14 cellular contexts compared by ENCODE assay signal in genomic region chr1:155835548-155835947, GRCh38.
"Had no signal": no experiment of that assay in that cellular context is flagged by ENCODE, and none has a peak within 500 bp of the region (broad histone marks: within the 10 kb centered on the region; RNA-seq: fewer than 3 reads in every experiment).

No MANE protein-coding gene starts in this region.

- H3K27ac Mint-ChIP-seq: activated T-cell treated with anti-CD3 and anti-CD28 coated beads, Interleukin-2, amount 50 U/mL, for 24 hours had no signal

- H3K36me3 ChIP-seq: colonic mucosa, ovary, sigmoid colon had no signal

- H3K4me1 ChIP-seq: colonic mucosa, foreskin keratinocyte had no signal

- H3K27ac ChIP-seq: colonic mucosa, foreskin keratinocyte, ovary, sigmoid colon had no signal

- DNase-seq: activated CD4-positive, alpha-beta T cell treated with anti-CD3 and anti-CD28 coated beads, Interleukin-2, amount 50 U/mL, for 48 hours; activated CD4-positive, CD25-positive, alpha-beta regulatory T cell treated with anti-CD3 and anti-CD28 coated beads, Interleukin-2, amount 50 U/mL, for 72 hours; activated effector memory CD4-positive, alpha-beta T cell treated with Interleukin-2 at 50 U/mL for 16 hours; activated naive CD4-positive, alpha-beta T cell treated with anti-CD3 and anti-CD28 coated beads, Interleukin-2, amount 50 U/mL, for 16 hours; activated T-cell treated with anti-CD3 and anti-CD28 coated beads, Interleukin-2, amount 50 U/mL, for 24 hours; caudate nucleus; colonic mucosa; foreskin keratinocyte; kidney glomerular epithelial cell; ovary; sigmoid colon; stimulated activated CD4-positive, alpha-beta T cell treated with anti-CD3 and anti-CD28 coated beads, Interleukin-1b, Interleukin-23, amount 100 ng/mL, for 48 hours; T-helper 9 cell had no signal

- H3K4me3 ChIP-seq: colonic mucosa, ovary, sigmoid colon had no signal

- ATAC-seq: foreskin keratinocyte; natural killer cell treated with Interleukin-12 subunit alpha and Interleukin-12 subunit beta and Interleukin-15 and Interleukin-18, amount 100 ng/mL, for 72 hours had no signal

- H3K27me3 Mint-ChIP-seq: activated T-cell treated with anti-CD3 and anti-CD28 coated beads, Interleukin-2, amount 50 U/mL, for 24 hours; natural killer cell treated with Interleukin-12 subunit alpha and Interleukin-12 subunit beta and Interleukin-15 and Interleukin-18, amount 100 ng/mL, for 72 hours had no signal

- H3K27me3 ChIP-seq: colonic mucosa, foreskin keratinocyte, ovary, sigmoid colon had no signal

- H3K9me3 ChIP-seq: colonic mucosa, ovary, sigmoid colon had no signal

- H3K4me3 Mint-ChIP-seq: activated T-cell treated with anti-CD3 and anti-CD28 coated beads, Interleukin-2, amount 50 U/mL, for 24 hours; natural killer cell treated with Interleukin-12 subunit alpha and Interleukin-12 subunit beta and Interleukin-15 and Interleukin-18, amount 100 ng/mL, for 72 hours had no signal

- H3K9me3 Mint-ChIP-seq: activated T-cell treated with anti-CD3 and anti-CD28 coated beads, Interleukin-2, amount 50 U/mL, for 24 hours; natural killer cell treated with Interleukin-12 subunit alpha and Interleukin-12 subunit beta and Interleukin-15 and Interleukin-18, amount 100 ng/mL, for 72 hours had no signal
